In the genomic region with DNA sequence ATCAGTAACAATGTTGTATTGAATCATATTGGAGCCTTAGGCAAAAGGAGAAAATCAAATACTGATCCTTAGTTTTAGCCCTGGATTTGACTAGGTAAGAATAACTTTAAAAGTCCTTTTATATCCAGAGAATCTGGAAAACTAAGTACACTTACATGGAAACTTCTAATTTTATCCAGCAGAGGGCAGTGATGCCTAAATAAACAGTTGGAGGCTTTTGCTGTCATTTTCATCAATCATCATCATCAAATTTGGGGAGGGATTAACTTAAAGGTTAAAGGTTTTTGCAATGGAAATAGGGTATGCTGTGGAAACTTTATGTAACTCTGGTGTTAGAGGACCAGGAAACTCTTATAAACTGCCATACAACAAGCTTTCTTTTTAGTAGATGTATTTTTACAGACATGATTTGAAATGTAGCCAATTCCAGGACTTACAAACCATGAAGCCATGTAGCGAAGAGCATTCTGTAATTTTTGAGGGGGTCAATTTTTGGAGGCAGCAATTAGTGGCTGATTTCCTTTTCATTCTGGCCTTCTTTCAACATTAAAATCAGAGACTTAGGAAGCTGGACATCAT, we compare ENCODE assay signal across 8 cellular contexts.
DNase-seq lines count a peak whose midpoint lies in the region; ATAC-seq and TF ChIP-seq lines count a peak whose summit lies in the region.

No MANE protein-coding gene starts in this region.

- no peaks in the 10 kb centered on the region for H3K4me1 Mint-ChIP-seq in activated naive CD4-positive, alpha-beta T cell treated with anti-CD3 and anti-CD28 coated beads, Interleukin-2, amount 10 ng/mL, durations not matched to agents 7 days and 5 days

- no peaks in the 10 kb centered on the region for H4K20me1 ChIP-seq in Karpas-422 (ENCODE audit: insufficient read depth, low read depth, low read length)

- H3K79me2 ChIP-seq in Karpas-422 (ENCODE audit: low read length), result no peaks in the 10 kb centered on the region

- CTCF ChIA-PET in activated naive CD4-positive, alpha-beta T cell treated with anti-CD3 and anti-CD28 coated beads, Interleukin-2, amount 10 ng/mL, durations not matched to agents 7 days and 5 days (lab: Charles Lee), result interaction anchor here (0.6 to 1.5 kb wide), 7 partner anchors 8 to 1096 kb away, joined by 3 to 9 read pairs (median 3); no protein-coding TSS in a partner anchor

- no peaks in the 10 kb centered on the region for H3K36me3 ChIP-seq in Karpas-422 (ENCODE audit: insufficient read depth, low read length)

- H3K4me1 ChIP-seq in Karpas-422 (ENCODE audit: low read length), result peaks cover 3% of the 10 kb centered on the region

- no peak overlapping the region for H3K4me3 ChIP-seq in Karpas-422 (ENCODE audit: low read length)
- H3K4me3 ChIP-seq in fibroblast of pulmonary artery (replicated peaks; ENCODE audit: low read depth, low read length), result no peak overlapping the region
- H3K4me3 ChIP-seq in retinal pigment epithelial cell (ENCODE audit: low read length), result no peak overlapping the region

- peak in 1 of 2 donors; percentile 23 for DNase-seq in activated naive CD4-positive, alpha-beta T cell treated with anti-CD3 and anti-CD28 coated beads, Interleukin-2, amount 50 U/mL, for 72 hours (ENCODE audit: low spot score in 2 of 2)
- DNase-seq in activated naive CD4-positive, alpha-beta T cell treated with anti-CD3 and anti-CD28 coated beads, Interleukin-2, amount 10 ng/mL, durations not matched to agents 7 days and 5 days, result no peak
- DNase-seq in Karpas-422, result peak; percentile 83
- peak; percentile 10 for DNase-seq in SKM-1 treated with dmso at 0.1 percent for 144 hours (lab: John Stamatoyannopoulos, UW; ENCODE audit: unreplicated experiment)
- DNase-seq in fibroblast of pulmonary artery (ENCODE audit: low read depth), result peak; percentile 69
- DNase-seq in retinal pigment epithelial cell (ENCODE audit: low read depth), result no peak

- no peak overlapping the region for H3K27ac ChIP-seq in Karpas-422 (ENCODE audit: low read length)

- no peaks in the 10 kb centered on the region for H3K27me3 Mint-ChIP-seq in activated naive CD4-positive, alpha-beta T cell treated with anti-CD3 and anti-CD28 coated beads, Interleukin-2, amount 10 ng/mL, durations not matched to agents 7 days and 5 days

- H3K27me3 ChIP-seq in Karpas-422 (ENCODE audit: low read length), result no peaks in the 10 kb centered on the region

- TF ChIP-seq CTCF in fibroblast of pulmonary artery (IDR thresholded peaks at IDR 0.05; ENCODE audit: low read length, missing control alignments) (peak; percentile 63), retinal pigment epithelial cell (conservative IDR thresholded peaks at IDR 0.05; ENCODE audit: low read depth, low read length) (peak; percentile 60)

- no peaks in the 10 kb centered on the region for H3K9me2 ChIP-seq in Karpas-422 (replicated peaks; ENCODE audit: insufficient read depth, low read length)

- no peak overlapping the region for H3K9ac ChIP-seq in Karpas-422 (ENCODE audit: low read length)

- peak; percentile 22 to 41 for ATAC-seq in activated naive CD4-positive, alpha-beta T cell treated with anti-CD3 and anti-CD28 coated beads, Interleukin-2, amount 50 U/mL, for 72 hours
- ATAC-seq in GM19328 (IDR thresholded peaks at IDR 0.05; ENCODE audit: unreplicated experiment) (no peak), HG02852 (IDR thresholded peaks at IDR 0.05; ENCODE audit: unreplicated experiment) (no peak)

- no peaks in the 10 kb centered on the region for H3K9me3 ChIP-seq in Karpas-422 (ENCODE audit: low read length)

- no peaks in the 10 kb centered on the region for H3K9me3 Mint-ChIP-seq in activated naive CD4-positive, alpha-beta T cell treated with anti-CD3 and anti-CD28 coated beads, Interleukin-2, amount 50 U/mL, for 72 hours
- no peaks in the 10 kb centered on the region for H3K9me3 Mint-ChIP-seq in activated naive CD4-positive, alpha-beta T cell treated with anti-CD3 and anti-CD28 coated beads, Interleukin-2, amount 10 ng/mL, durations not matched to agents 7 days and 5 days

- no peak overlapping the region for H2AFZ ChIP-seq in Karpas-422 (ENCODE audit: low read length)

- H3K27ac Mint-ChIP-seq in activated naive CD4-positive, alpha-beta T cell treated with anti-CD3 and anti-CD28 coated beads, Interleukin-2, amount 50 U/mL, for 72 hours, result no peak overlapping the region
- no peak overlapping the region for H3K27ac Mint-ChIP-seq in activated naive CD4-positive, alpha-beta T cell treated with anti-CD3 and anti-CD28 coated beads, Interleukin-2, amount 10 ng/mL, durations not matched to agents 7 days and 5 days

- H3K4me2 ChIP-seq in Karpas-422 (ENCODE audit: low read depth, low read length, poor library complexity, severe bottlenecking), result no peak overlapping the region

- H3K4me3 Mint-ChIP-seq in activated naive CD4-positive, alpha-beta T cell treated with anti-CD3 and anti-CD28 coated beads, Interleukin-2, amount 10 ng/mL, durations not matched to agents 7 days and 5 days, result no peak overlapping the region

- H3K36me3 Mint-ChIP-seq in activated naive CD4-positive, alpha-beta T cell treated with anti-CD3 and anti-CD28 coated beads, Interleukin-2, amount 50 U/mL, for 72 hours, result no peaks in the 10 kb centered on the region
- no peaks in the 10 kb centered on the region for H3K36me3 Mint-ChIP-seq in activated naive CD4-positive, alpha-beta T cell treated with anti-CD3 and anti-CD28 coated beads, Interleukin-2, amount 10 ng/mL, durations not matched to agents 7 days and 5 days

Comparison
In these comparisons a context has a peak if more than half of its experiments do, and no peak if none do; other contexts are left out.
1. ATAC-seq: peak in activated naive CD4-positive, alpha-beta T cell treated with anti-CD3 and anti-CD28 coated beads, Interleukin-2, amount 50 U/mL, for 72 hours (2 of 2); none in GM19328 (single experiment) and HG02852 (single experiment).
2. DNase-seq: peak in Karpas-422 (single experiment), SKM-1 treated with dmso at 0.1 percent for 144 hours (single experiment) and fibroblast of pulmonary artery (single experiment); none in activated naive CD4-positive, alpha-beta T cell treated with anti-CD3 and anti-CD28 coated beads, Interleukin-2, amount 10 ng/mL, durations not matched to agents 7 days and 5 days (single experiment) and retinal pigment epithelial cell (single experiment).